Comparison of ENCODE assay signal across 16 cellular contexts in genomic region chr12:45713108-45713507, GRCh38. TPM values are rescaled to one million over a fixed set of nuclear protein-coding genes. Genes with fewer than 3 reads are reported as not detected.
DNase-seq lines count a peak whose midpoint lies in the region; ATAC-seq, FAIRE-seq and TF ChIP-seq lines count a peak whose summit lies in the region.
"Had no signal": no experiment of that assay in that cellular context is flagged by ENCODE, and none has a peak within 500 bp of the region (broad histone marks: within the 10 kb centered on the region; RNA-seq: fewer than 3 reads in every experiment).

No MANE protein-coding gene starts in this region.

- WGBS in spleen, 5 donors: 87 to 100% (median 89%) methylated on average over 2 of the region's 2 CpGs

- H3K9me3 ChIP-seq in osteoblast (ENCODE audit: low read depth, low read length): no peaks in the 10 kb centered on the region
- no peaks in the 10 kb centered on the region for H3K9me3 ChIP-seq in spleen

- TF ChIP-seq CTCF in fibroblast of mammary gland (conservative IDR thresholded peaks at IDR 0.05; ENCODE audit: control insufficient read depth, insufficient read depth, low read depth, low read length): no peak
- no peak for TF ChIP-seq CTCF in osteoblast (IDR thresholded peaks at IDR 0.05; ENCODE audit: extremely low read depth, low read depth, low read length)
- TF ChIP-seq CTCF in spleen (IDR thresholded peaks at IDR 0.05 in 8 of 11, conservative IDR thresholded peaks at IDR 0.05 in 3 of 11): no peak

- H3K9me3 Mint-ChIP-seq in stimulated activated naive B cell treated with anti-CD40 and anti-IgM and Interleukin-4, amounts not matched to agents 10 μg/mL and 1 μg/mL and 100 μg/mL, for 72 hours: peaks cover 0 to 2% of the 10 kb centered on the region in 2 donors

- no peak overlapping the region for H3K4me2 ChIP-seq in osteoblast (ENCODE audit: insufficient read depth, low read length)

- ATAC-seq in stimulated activated naive B cell treated with anti-CD40 and anti-IgM and Interleukin-4, amounts not matched to agents 10 μg/mL and 1 μg/mL and 100 μg/mL, for 72 hours (replicated peaks): no peak

- intact Hi-C loops in spleen (cut with DNase I; ENCODE audit: low total_unique reads): loop anchor here (10.0 kb wide), 1 partner anchor 168 kb away; no protein-coding TSS in a partner anchor

- H3K36me3 Mint-ChIP-seq in stimulated activated naive B cell treated with anti-CD40 and anti-IgM and Interleukin-4, amounts not matched to agents 10 μg/mL and 1 μg/mL and 100 μg/mL, for 72 hours: peaks cover 2 to 3% of the 10 kb centered on the region in 2 donors

- no peak overlapping the region for H2AFZ ChIP-seq in osteoblast (ENCODE audit: low read length)

- no peaks in the 10 kb centered on the region for H3K27me3 Mint-ChIP-seq in stimulated activated naive B cell treated with anti-CD40 and anti-IgM and Interleukin-4, amounts not matched to agents 10 μg/mL and 1 μg/mL and 100 μg/mL, for 72 hours
- H3K27me3 Mint-ChIP-seq: B cell; CD4-positive, alpha-beta memory T cell had no signal

- DNase-seq in H54 (ENCODE audit: insufficient read length, low spot score): no peak
- peak; percentile 44 for DNase-seq in amniotic epithelial cell (ENCODE audit: low read depth)
- peak; percentile 63 for DNase-seq in fibroblast of mammary gland (ENCODE audit: low read depth)
- peak; percentile 61 for DNase-seq in osteoblast (ENCODE audit: insufficient read length, low spot score, missing footprints)
- no peak for DNase-seq in stimulated activated naive B cell treated with anti-CD40 and anti-IgM and Interleukin-4, amounts not matched to agents 10 μg/mL and 1 μg/mL and 100 μg/mL, for 72 hours
- no peak for DNase-seq in COLO668 (lab: John Stamatoyannopoulos, UW; ENCODE audit: unreplicated experiment)
- no peak for DNase-seq in spleen
- DNase-seq: ACHN; CD4-positive, alpha-beta memory T cell; NCI-H1436; NCI-H2029 treated with DMSO at 0.1 percent for 48 hours; NCI-H524; RPMI8226 had no signal

- H3K4me3 ChIP-seq in fibroblast of mammary gland (ENCODE audit: control insufficient read depth, low read depth, low read length) (no peak overlapping the region), osteoblast (ENCODE audit: insufficient read depth, low read length) (no peak overlapping the region), spleen (no peak overlapping the region)

- no peaks in the 10 kb centered on the region for H3K27me3 ChIP-seq in osteoblast (ENCODE audit: insufficient read depth, low read length)
- H3K27me3 ChIP-seq in spleen (replicated peaks in 1 of 7): no peaks in the 10 kb centered on the region

- H3K79me2 ChIP-seq in osteoblast (ENCODE audit: insufficient read depth, low read length): no peaks in the 10 kb centered on the region

- TF ChIP-seq POLR2A in H54 (IDR thresholded peaks at IDR 0.05; ENCODE audit: low read depth, low read length) (no peak), spleen (IDR thresholded peaks at IDR 0.05) (no peak)

- peak; percentile 11 for FAIRE-seq in H54 (lab: Jason Lieb, UNC)
- FAIRE-seq: D721Med, H1 had no signal

- H3K27ac ChIP-seq in osteoblast (ENCODE audit: low read depth, low read length) (no peak overlapping the region), spleen (no peak overlapping the region)

- H4K20me1 ChIP-seq in osteoblast (ENCODE audit: insufficient read depth, low read length): no peaks in the 10 kb centered on the region

- no peak overlapping the region for H3K27ac Mint-ChIP-seq in stimulated activated naive B cell treated with anti-CD40 and anti-IgM and Interleukin-4, amounts not matched to agents 10 μg/mL and 1 μg/mL and 100 μg/mL, for 72 hours
- H3K27ac Mint-ChIP-seq: B cell; CD4-positive, alpha-beta memory T cell had no signal

- H3K4me3 Mint-ChIP-seq in stimulated activated naive B cell treated with anti-CD40 and anti-IgM and Interleukin-4, amounts not matched to agents 10 μg/mL and 1 μg/mL and 100 μg/mL, for 72 hours: no peak overlapping the region
- H3K4me3 Mint-ChIP-seq: B cell; CD4-positive, alpha-beta memory T cell had no signal

- H3K36me3 ChIP-seq in osteoblast (ENCODE audit: insufficient read depth, low read length): no peaks in the 10 kb centered on the region
- no peaks in the 10 kb centered on the region for H3K36me3 ChIP-seq in spleen

- H3K4me1 ChIP-seq in osteoblast (ENCODE audit: insufficient read depth, low read length): no peaks in the 10 kb centered on the region
- peaks cover 0 to 15% (median 0%) of the 10 kb centered on the region in 6 donors for H3K4me1 ChIP-seq in spleen

- peaks cover 13 to 27% of the 10 kb centered on the region in 2 donors for H3K4me1 Mint-ChIP-seq in stimulated activated naive B cell treated with anti-CD40 and anti-IgM and Interleukin-4, amounts not matched to agents 10 μg/mL and 1 μg/mL and 100 μg/mL, for 72 hours

RNA-seq across cellular contexts. Expression of gene ARID2, which starts 16.4 kb away (rescaled TPM):
- 21.0 and 23.0 TPM in 2 replicates for total RNA-seq in osteoblast
- total RNA-seq in spleen: 10 to 100 TPM; 31.7 to 59.6 (median 44.2) TPM
- 1 to 10 TPM; 5.7 to 7.6 (median 6.1) TPM for polyA plus RNA-seq in spleen

Comparison
In these comparisons a context has a peak if more than half of its experiments do, and no peak if none do; other contexts are left out.
1. DNase-seq: peak in amniotic epithelial cell (single experiment), fibroblast of mammary gland (single experiment) and osteoblast (single experiment); none in H54 (single experiment), stimulated activated naive B cell treated with anti-CD40 and anti-IgM and Interleukin-4, amounts not matched to agents 10 μg/mL and 1 μg/mL and 100 μg/mL, for 72 hours (single experiment), COLO668 (single experiment) and spleen (single experiment).